Comparison of ENCODE assay signal across 17 cellular contexts in genomic region chr6:87281426-87281825, GRCh38. TPM values are rescaled to one million over a fixed set of nuclear protein-coding genes. Genes with fewer than 3 reads are reported as not detected.
DNase-seq lines count a peak whose midpoint lies in the region; ATAC-seq and TF ChIP-seq lines count a peak whose summit lies in the region.
"Had no signal": no experiment of that assay in that cellular context is flagged by ENCODE, and none has a peak within 500 bp of the region (broad histone marks: within the 10 kb centered on the region; RNA-seq: fewer than 3 reads in every experiment).

No MANE protein-coding gene starts in this region.

- TF ChIP-seq CTCF in AG10803 (conservative IDR thresholded peaks at IDR 0.05; ENCODE audit: low read length) (no peak), left lung (IDR thresholded peaks at IDR 0.05) (no peak), glutamatergic neuron (IDR thresholded peaks at IDR 0.05; ENCODE audit: partially characterized antibody, unreplicated experiment) (no peak)

- no peaks in the 10 kb centered on the region for H3K9me3 ChIP-seq in left lung

- ATAC-seq in left lung, result peak; percentile 73
- ATAC-seq: K562 had no signal

- no peak overlapping the region for H3K27ac Mint-ChIP-seq in glutamatergic neuron (ENCODE audit: unreplicated experiment)

- H3K4me1 Mint-ChIP-seq in glutamatergic neuron (ENCODE audit: low read depth, unreplicated experiment), result no peaks in the 10 kb centered on the region

- DNase-seq in AG10803 (ENCODE audit: low read depth) (peak; percentile 5), NCI-H2029 (lab: John Stamatoyannopoulos, UW) (peak; percentile 28), astrocyte of the hippocampus (ENCODE audit: low read depth, low spot score) (peak; percentile 59), left lung (no peak), glutamatergic neuron (no peak), NCI-H1092 treated with DMSO at 0.1 percent for 48 hours (lab: John Stamatoyannopoulos, UW) (no peak)
- DNase-seq in activated CD4-positive, alpha-beta T cell treated with anti-CD3 and anti-CD28 coated beads, Interleukin-2, amount 50 U/mL, for 48 hours, result no peak
- DNase-seq: ACHN, AML-193, NCI-H1417 treated with DMSO at 0.1 percent for 48 hours, NCI-H1930, NCI-H2227 treated with DMSO at 0.1 percent for 48 hours, NCI-H524, PC-9 had no signal

- no peaks in the 10 kb centered on the region for H3K9me3 Mint-ChIP-seq in glutamatergic neuron (ENCODE audit: unreplicated experiment)

- no peaks in the 10 kb centered on the region for H3K36me3 Mint-ChIP-seq in glutamatergic neuron (ENCODE audit: unreplicated experiment)

- intact Hi-C loops in left lung (cut with DNase I), result no loop called here

- H3K27me3 Mint-ChIP-seq in glutamatergic neuron (ENCODE audit: unreplicated experiment), result peaks cover 2% of the 10 kb centered on the region

- H3K4me3 Mint-ChIP-seq in glutamatergic neuron (ENCODE audit: unreplicated experiment), result no peak overlapping the region

- H3K4me3 ChIP-seq in AG10803 (ENCODE audit: low read length) (no peak overlapping the region), left lung (no peak overlapping the region)
- H3K4me3 ChIP-seq: K562, PC-9 had no signal

- H3K4me1 ChIP-seq in left lung, result no peaks in the 10 kb centered on the region

- no peaks in the 10 kb centered on the region for H3K36me3 ChIP-seq in left lung

- no peak overlapping the region for H3K27ac ChIP-seq in left lung
- H3K27ac ChIP-seq: C4-2B, PC-9, RWPE1 had no signal

- H3K27me3 ChIP-seq in left lung, result no peaks in the 10 kb centered on the region

RNA-seq across cellular contexts. Expression of gene SMIM8, which starts 41.0 kb away (rescaled TPM):
- total RNA-seq in left lung, result 10 to 100 TPM in 1 of 2 donors, 1 to 10 TPM in 1; 9.7 to 11.1 TPM
- 22.5 TPM for total RNA-seq in glutamatergic neuron (ENCODE audit: unreplicated experiment)

RNA-seq across cellular contexts. Expression of gene GJB7, which starts 47.7 kb away (rescaled TPM):
- under 1 TPM in 1 of 2 donors, not detected in 1; 0.34 TPM for total RNA-seq in left lung
- total RNA-seq in glutamatergic neuron (ENCODE audit: unreplicated experiment), result 1.2 TPM
- total RNA-seq: PC-9 had no signal

Comparison
In these comparisons a context has a peak if more than half of its experiments do, and no peak if none do; other contexts are left out.
1. DNase-seq: peak in AG10803 (single experiment), NCI-H2029 (single experiment) and astrocyte of the hippocampus (single experiment); none in left lung (0 of 2), glutamatergic neuron (single experiment), NCI-H1092 treated with DMSO at 0.1 percent for 48 hours (single experiment) and activated CD4-positive, alpha-beta T cell treated with anti-CD3 and anti-CD28 coated beads, Interleukin-2, amount 50 U/mL, for 48 hours (0 of 2).